4 cellular contexts compared by ENCODE assay signal in the genomic region with DNA sequence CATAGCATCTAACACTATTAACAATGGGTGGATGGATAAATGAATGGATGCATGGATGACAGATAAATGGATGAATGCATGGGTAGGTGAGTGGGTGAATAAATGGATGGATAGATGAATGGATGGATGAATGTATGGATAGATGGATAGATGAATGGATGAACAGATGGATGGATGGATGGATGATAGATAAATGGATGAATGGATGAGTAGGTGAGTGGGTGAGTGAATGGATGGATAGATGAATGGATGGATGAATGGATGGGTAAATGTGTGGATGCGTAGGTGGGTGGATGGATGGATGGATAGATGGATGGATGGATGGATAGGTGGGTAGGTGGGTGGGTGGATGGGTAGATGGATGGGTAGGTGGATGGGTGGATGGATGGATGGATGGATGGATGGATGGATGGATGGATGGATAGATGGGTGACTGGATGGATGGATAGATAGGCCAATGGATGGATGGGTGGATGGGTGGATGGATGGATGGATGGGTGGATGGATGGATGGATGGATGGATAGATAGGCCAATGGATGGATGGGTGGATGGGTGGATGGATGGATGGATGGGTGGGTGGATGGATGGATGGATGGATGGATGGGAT.
A peak's percentile ranks its signal among the peaks of the same experiment; 100 is the strongest.
DNase-seq lines count a peak whose midpoint lies in the region; ATAC-seq, FAIRE-seq and TF ChIP-seq lines count a peak whose summit lies in the region.
"Not testable (repeated sequence)": the region's sequence is repeated elsewhere in the genome, so short reads cannot be mapped to it uniquely, and the experiment has no call there.

No MANE protein-coding gene starts in this region.

- not testable (repeated sequence) for H3K4me3 Mint-ChIP-seq in nephron progenitor cell

- not testable (repeated sequence) for H3K9ac ChIP-seq in IMR-90 (ENCODE audit: low read depth, low read length)

- H3K36me3 ChIP-seq in HEK293 (ENCODE audit: control insufficient read depth in 2 of 2, insufficient read depth in 1 of 2, low read length in 2 of 2); IMR-90 (ENCODE audit: control insufficient read depth, insufficient read depth, low read length): not testable (repeated sequence)

- H3K9me3 ChIP-seq in HEK293 (ENCODE audit: control insufficient read depth, insufficient read depth, low read depth, low read length), result not testable (repeated sequence)
- peaks cover 19% of the 10 kb centered on the region for H3K9me3 ChIP-seq in IMR-90 (ENCODE audit: control insufficient read depth, insufficient read depth, low read length)

- not testable (repeated sequence) for H4K20me1 ChIP-seq in IMR-90 (ENCODE audit: insufficient read depth, low read length)

- H3K4me1 ChIP-seq in HEK293 (ENCODE audit: control insufficient read depth, insufficient read depth, low read length); IMR-90 (ENCODE audit: control insufficient read depth, insufficient read depth, low read length): not testable (repeated sequence)

- not testable (repeated sequence) for H3K56ac ChIP-seq in IMR-90 (ENCODE audit: extremely low read depth, insufficient read depth, low read length)

- not testable (repeated sequence) for H3K79me1 ChIP-seq in IMR-90 (ENCODE audit: low read depth in 1 of 2, low read length in 2 of 2)

- H2AFZ ChIP-seq in IMR-90 (replicated peaks; ENCODE audit: low read length, poor library complexity), result not testable (repeated sequence)

- H2BK5ac ChIP-seq in IMR-90 (ENCODE audit: low read depth, low read length, poor library complexity, severe bottlenecking), result peak overlapping the region; percentile 19

- not testable (repeated sequence) for H3K4me1 Mint-ChIP-seq in nephron progenitor cell

- not testable (repeated sequence) for H3K4ac ChIP-seq in IMR-90 (ENCODE audit: low read depth, low read length)

- ATAC-seq in IMR-90 (ENCODE audit: low read depth), result not testable (repeated sequence)

- TF ChIP-seq RAD21 in IMR-90 (IDR thresholded peaks at IDR 0.05; ENCODE audit: low read length), result not testable (repeated sequence)

- dilution Hi-C loops in IMR-90 (cut with HindIII; ENCODE audit: low sequenced_read_pairs, unreplicated experiment), result not testable (repeated sequence)

- not testable (repeated sequence) for H3K4me2 ChIP-seq in IMR-90 (ENCODE audit: low read depth, low read length)

- not testable (repeated sequence) for H3K14ac ChIP-seq in IMR-90 (replicated peaks; ENCODE audit: low read depth, low read length)

- CTCF ChIA-PET in HEK293 (lab: Yijun Ruan, JAX), result interaction anchor here (0.6 kb wide), 1 partner anchor 23 kb away, joined by 4 read pairs; no protein-coding TSS in a partner anchor
- CTCF ChIA-PET in IMR-90 (lab: Yijun Ruan, JAX), result not testable (repeated sequence)

- intact Hi-C loops in IMR-90 (cut with micrococcal nuclease), result not testable (repeated sequence)

- TF ChIP-seq POLR2A in IMR-90 (IDR thresholded peaks at IDR 0.05; ENCODE audit: low read depth, low read length), result not testable (repeated sequence)

- not testable (repeated sequence) for TF ChIP-seq CTCF in HEK293 (tag by site-specific recombination; IDR thresholded peaks at IDR 0.05); IMR-90 (conservative IDR thresholded peaks at IDR 0.05; ENCODE audit: low read depth, low read length); nephron progenitor cell (IDR thresholded peaks at IDR 0.05)

- not testable (repeated sequence) for BruUV-seq in IMR-90 (replicated peaks; lab: Mats Ljungman, UMichigan)

- in situ Hi-C loops in IMR-90 (cut with MboI; ENCODE audit: low sequenced_read_pairs), result not testable (repeated sequence)

- not testable (repeated sequence) for H4K8ac ChIP-seq in IMR-90 (ENCODE audit: low read depth in 2 of 2, low read length in 2 of 2)

- POLR2A ChIA-PET in HEK293 (lab: Yijun Ruan, JAX); IMR-90 (lab: Charles Lee; ENCODE audit: unreplicated experiment): not testable (repeated sequence)

- not testable (repeated sequence) for H3K9me3 Mint-ChIP-seq in nephron progenitor cell

- not testable (repeated sequence) for DNase-seq in IMR-90; nephron progenitor cell; urothelium cell line (ENCODE audit: low spot score)

- FAIRE-seq in urothelium cell line (lab: Jason Lieb, UNC), result peak; percentile 83

- not testable (repeated sequence) for H2BK15ac ChIP-seq in IMR-90 (ENCODE audit: low read depth, low read length)

- H3K4me3 ChIP-seq in HEK293 (ENCODE audit: low read depth, low read length); IMR-90 (ENCODE audit: insufficient read depth, low read depth, low read length): not testable (repeated sequence)

- WGBS in IMR-90 (ENCODE audit: extremely low coverage in 2 of 2, insufficient read length in 1 of 2), 2 experiments, result 29% methylated on average over 1 of the region's 1 CpG; no CpG with 5 or more reads in 1 of the 2 experiments

- H3K27me3 Mint-ChIP-seq in nephron progenitor cell (ENCODE audit: low read depth, poor library complexity), result peaks cover 12% of the 10 kb centered on the region

- peak overlapping the region; percentile 0 for H3K27ac Mint-ChIP-seq in nephron progenitor cell

- H3K9me1 ChIP-seq in IMR-90 (ENCODE audit: insufficient read depth, low read length), result not testable (repeated sequence)

- not testable (repeated sequence) for H3K36me3 Mint-ChIP-seq in nephron progenitor cell (ENCODE audit: low read depth)

- not testable (repeated sequence) for H4K91ac ChIP-seq in IMR-90 (ENCODE audit: insufficient read depth, low read depth, low read length)

- not testable (repeated sequence) for H3K27ac ChIP-seq in HEK293 (ENCODE audit: extremely low read depth, low read depth, low read length); IMR-90 (ENCODE audit: insufficient read depth, low read length)

- not testable (repeated sequence) for H2AK9ac ChIP-seq in IMR-90 (replicated peaks; ENCODE audit: low read depth, low read length, poor library complexity)

- H3K18ac ChIP-seq in IMR-90 (ENCODE audit: low read depth, low read length), result not testable (repeated sequence)

- not testable (repeated sequence) for H2BK120ac ChIP-seq in IMR-90 (ENCODE audit: low read depth, low read length)

- H2AK5ac ChIP-seq in IMR-90 (ENCODE audit: low read depth, low read length), result not testable (repeated sequence)

- not testable (repeated sequence) for H3K23ac ChIP-seq in IMR-90 (ENCODE audit: low read depth, low read length)

- H2BK20ac ChIP-seq in IMR-90 (ENCODE audit: low read depth, low read length), result not testable (repeated sequence)

- not testable (repeated sequence) for H3K27me3 ChIP-seq in IMR-90 (ENCODE audit: control insufficient read depth, insufficient read depth, low read length)

- H4K5ac ChIP-seq in IMR-90 (ENCODE audit: low read depth, low read length), result not testable (repeated sequence)

TF ChIP-seq in HEK293, 187 proteins besides CTCF, POLR2A, EP300 and RAD21:
- TF ChIP-seq ZNF302 (tag by site-specific recombination; IDR thresholded peaks at IDR 0.05; ENCODE audit: low read depth), result 0 out of 2 replicates have a peak, but pooled peaks have one; percentile 26
- TF ChIP-seq ZBTB17 (tag by site-specific recombination; IDR thresholded peaks at IDR 0.05), result peak; percentile 100
- peak; percentile 95 for TF ChIP-seq ZNF366 (tag by site-specific recombination; conservative IDR thresholded peaks at IDR 0.05)
- TF ChIP-seq ZNF791 (tag by site-specific recombination; IDR thresholded peaks at IDR 0.05), result 0 out of 2 replicates have a peak, but pooled peaks have one; percentile 9
